Comparison of ENCODE assay signal across 15 cellular contexts in the genomic region with DNA sequence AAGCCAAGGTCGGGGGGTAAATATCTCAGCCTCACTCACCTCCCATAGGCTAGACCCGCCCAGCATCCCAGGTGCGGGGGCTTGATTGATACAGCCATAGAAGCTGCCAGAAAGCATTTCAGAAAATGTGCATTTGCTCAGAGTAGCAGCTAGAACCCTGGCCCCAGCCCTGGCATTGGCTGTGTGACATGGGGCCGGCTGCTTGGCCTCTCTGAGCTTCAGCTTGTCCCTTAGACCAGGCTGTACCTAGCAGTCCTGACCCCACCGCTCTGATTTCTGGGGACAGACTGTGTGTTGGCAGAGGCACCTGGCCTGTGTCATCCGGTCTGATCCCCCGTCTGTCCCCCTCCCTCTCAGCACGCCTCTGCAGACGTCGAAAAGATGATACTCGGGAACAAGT. TPM values are rescaled to one million over a fixed set of nuclear protein-coding genes. Genes with fewer than 3 reads are reported as not detected.
A peak's percentile ranks its signal among the peaks of the same experiment; 100 is the strongest.
DNase-seq lines count a peak whose midpoint lies in the region; ATAC-seq, FAIRE-seq and TF ChIP-seq lines count a peak whose summit lies in the region.
"Had no signal": no experiment of that assay in that cellular context is flagged by ENCODE, and none has a peak within 500 bp of the region (broad histone marks: within the 10 kb centered on the region; RNA-seq: fewer than 3 reads in every experiment).

No MANE protein-coding gene starts in this region.

- H3K27ac Mint-ChIP-seq in CD14-positive monocyte = peak overlapping the region in 5 of 7 donors; percentile 21 to 87 (median 50)

- H3K4me2 ChIP-seq in GM12878 (ENCODE audit: control insufficient read depth, insufficient read depth) = no peak overlapping the region
- H3K4me2 ChIP-seq: KMS-11 had no signal

- H3K4me1 Mint-ChIP-seq in CD14-positive monocyte = no peaks in the 10 kb centered on the region

- intact Hi-C loops in CD14-positive monocyte (cut with micrococcal nuclease) (loop anchor here in 1 of 2 donors (5.0 kb wide), 1 partner anchor 45 kb away; the partner anchor contains the start of gene CIB3), GM12878 (cut with micrococcal nuclease; ENCODE audit: unreplicated experiment) (no loop called here)

- SMC1A ChIA-PET in GM12878 (lab: Charles Lee; ENCODE audit: uncharacterized antibody, unreplicated experiment) = no interaction called here

- H3K27ac ChIP-seq in GM12878 (ENCODE audit: control insufficient read depth, insufficient read depth) = no peak overlapping the region
- H3K27ac ChIP-seq: HL-60, KMS-11 had no signal

- no peak overlapping the region for H3K9ac ChIP-seq in GM12878 (ENCODE audit: control insufficient read depth, insufficient read depth, low read length)
- H3K9ac ChIP-seq: KMS-11 had no signal

- peaks cover 46 to 78% of the 10 kb centered on the region in 2 experiments for H3K36me3 ChIP-seq in GM12878 (ENCODE audit: control insufficient read depth in 2 of 2, insufficient read depth in 2 of 2, low read length in 1 of 2)

- TF ChIP-seq CTCF in CD14-positive monocyte (IDR thresholded peaks at IDR 0.05) (no peak), GM12878 (IDR thresholded peaks at IDR 0.05 in 2 of 3, conservative IDR thresholded peaks at IDR 0.05 in 1 of 3; ENCODE audit: control insufficient read depth in 2 of 3, extremely low read depth in 1 of 3, insufficient read depth in 1 of 3, low read depth in 3 of 3, low read length in 3 of 3) (no peak)

- H3K9me3 ChIP-seq in GM12878 (replicated peaks; ENCODE audit: control insufficient read depth, insufficient read depth, low read length) = no peaks in the 10 kb centered on the region; the same call in 2 of the 3 replicates

- RAD21 ChIA-PET in GM12878 (lab: Charles Lee; ENCODE audit: unreplicated experiment) = no interaction called here

- H3K27me3 ChIP-seq in GM12878 (replicated peaks in 1 of 2; ENCODE audit: control insufficient read depth in 2 of 2, insufficient read depth in 2 of 2, low read length in 1 of 2) = no peaks in the 10 kb centered on the region

- no peak for TF ChIP-seq EP300 in GM12878 (IDR thresholded peaks at IDR 0.05; ENCODE audit: borderline replicate concordance in 1 of 2, control insufficient read depth in 1 of 2, low read depth in 2 of 2, low read length in 2 of 2)

- CTCF ChIA-PET in GM12878 (lab: Yijun Ruan, JAX) = no interaction called here

- POLR2A ChIA-PET in GM12878 (lab: Charles Lee) = interaction anchor here (1.8 kb wide), 1 partner anchor 17 kb away, joined by 5 read pairs; the partner anchor contains the start of gene HSH2D

- H3K27me3 Mint-ChIP-seq in CD14-positive monocyte (ENCODE audit: low read depth in 3 of 3) = peaks cover 0 to 2% (median 0%) of the 10 kb centered on the region in 3 donors

- DNase-seq in CD14-positive monocyte (ENCODE audit: low spot score) (no peak), GM12878 (ENCODE audit: low read depth, low spot score) (no peak)
- no peak for DNase-seq in stimulated activated CD4-positive, alpha-beta T cell treated with anti-CD3 and anti-CD28 coated beads, Interleukin-4, amount 100 ng/mL, for 4 hours
- DNase-seq: NCI-H1092, NCI-H1694, NCI-H2107, NCI-H226, NCI-H526 treated with DMSO at 0.1 percent for 48 hours had no signal

- peaks cover 87 to 99% of the 10 kb centered on the region in 2 donors for H3K36me3 Mint-ChIP-seq in CD14-positive monocyte

- 93% methylated on average over 11 of the region's 11 CpGs for WGBS in GM12878 (ENCODE audit: insufficient coverage, insufficient replicate concordance, low lambda C conversion rate, missing lambda C conversion rate)

- TF ChIP-seq POLR2A in GM12878 (IDR thresholded peaks at IDR 0.05; ENCODE audit: low read depth, low read length) = no peak

- H3K4me1 ChIP-seq in GM12878 (ENCODE audit: control insufficient read depth, insufficient read depth, low read length) = no peaks in the 10 kb centered on the region

- in situ Hi-C loops in GM12878 (cut with MboI) = no loop called here

- H3K4me3 Mint-ChIP-seq in CD14-positive monocyte = no peak overlapping the region

- peaks cover 10% of the 10 kb centered on the region for H3K79me2 ChIP-seq in GM12878 (ENCODE audit: control insufficient read depth, insufficient read depth, low read length)

- no peak for ATAC-seq in GM12878
- ATAC-seq in GM18858 (IDR thresholded peaks at IDR 0.05; ENCODE audit: unreplicated experiment) = no peak

- BruUV-seq in GM12878 (replicated peaks; lab: Mats Ljungman, UMichigan) = no TSS peak

- peaks cover 0 to 9% (median 0%) of the 10 kb centered on the region in 7 donors for H3K9me3 Mint-ChIP-seq in CD14-positive monocyte

- FAIRE-seq in GM12878 (lab: Jason Lieb, UNC) = no peak
- FAIRE-seq: H54 had no signal

- H3K4me3 ChIP-seq in GM12878 = no peak overlapping the region

- no peaks in the 10 kb centered on the region for H4K20me1 ChIP-seq in GM12878 (ENCODE audit: control insufficient read depth, insufficient read depth)

- TF ChIP-seq RAD21 in GM12878 (IDR thresholded peaks at IDR 0.05; ENCODE audit: insufficient read depth, low read depth, low read length) = no peak

- no peak overlapping the region for H2AFZ ChIP-seq in GM12878 (ENCODE audit: control insufficient read depth, low read depth, low read length)

RNA-seq across cellular contexts. Expression of gene RAB8A, which starts 15.4 kb away (rescaled TPM):
- polyA plus RNA-seq in CD14-positive monocyte (100 to 1,000 TPM; 109 to 124 TPM), GM12878 (2011; rRNA removed) (177 and 189 TPM in 2 replicates), GM12878 (2014; fragmentation: Illumina TruSeq; extraction: Trizol) (138 and 168 TPM in 2 replicates), GM12878 (2014; fragmentation: Nextera tagmentation; extraction: Ambion mirVana) (10 to 100 TPM; 23.9 to 39.1 TPM), GM12878 (2014; rRNA removed) (204 and 226 TPM in 2 replicates), GM12878 (2016; fragmentation: Nextera tagmentation; extraction: Ambion mirVana) (100 to 1,000 TPM; 308 to 314 TPM)
- 85.8 and 91.6 TPM in 2 replicates for total RNA-seq in GM12878 (2013; cell fraction: nucleolus; rRNA removed)
- total RNA-seq in GM12878 (2014; rRNA removed) (94.2 and 104 TPM in 2 replicates), GM12878 (2014; rRNA removed; fragmentation: Illumina TruSeq; extraction: Trizol) (233 and 239 TPM in 2 replicates), GM12878 (2021) (162 and 181 TPM in 2 replicates)
- 29.0 TPM for polyA plus RNA-seq in GM12878 (2011; ENCODE audit: low read depth)
- 137 and 184 TPM in 2 replicates for polyA plus RNA-seq in GM12878 (2011; cell fraction: cytosol; rRNA removed)
- polyA plus RNA-seq in GM12878 (2011; cell fraction: nucleus; rRNA removed) = 94.2 and 96.1 TPM in 2 replicates
- polyA plus RNA-seq in GM12878 (2012) = 75.4 and 124 TPM in 2 replicates
- 303 and 377 TPM in 2 replicates for polyA minus RNA-seq in GM12878 (2011; rRNA and poly(A)+ RNA removed)
- polyA minus RNA-seq in GM12878 (2011; cell fraction: cytosol; rRNA and poly(A)+ RNA removed) = 89.7 and 135 TPM in 2 replicates
- polyA minus RNA-seq in GM12878 (2011; cell fraction: nucleus; rRNA and poly(A)+ RNA removed) = 71.4 and 108 TPM in 2 replicates

RNA-seq across cellular contexts. Expression of gene HSH2D, which starts 16.4 kb away (rescaled TPM):
- polyA plus RNA-seq in CD14-positive monocyte (10 to 100 TPM; 13.8 to 16.7 TPM), GM12878 (2011; rRNA removed) (63.2 and 88.2 TPM in 2 replicates), GM12878 (2014; fragmentation: Illumina TruSeq; extraction: Trizol) (64.8 and 105 TPM in 2 replicates), GM12878 (2014; fragmentation: Nextera tagmentation; extraction: Ambion mirVana) (10 to 100 TPM; 22.0 to 27.2 TPM), GM12878 (2014; rRNA removed) (141 and 145 TPM in 2 replicates), GM12878 (2016; fragmentation: Nextera tagmentation; extraction: Ambion mirVana) (10 to 100 TPM; 82.0 to 90.3 TPM)
- total RNA-seq in GM12878 (2013; cell fraction: nucleolus; rRNA removed) = 70.0 and 81.1 TPM in 2 replicates
- total RNA-seq in GM12878 (2014; rRNA removed) (118 and 121 TPM in 2 replicates), GM12878 (2014; rRNA removed; fragmentation: Illumina TruSeq; extraction: Trizol) (88.4 and 92.6 TPM in 2 replicates), GM12878 (2021) (81.7 and 87.8 TPM in 2 replicates)
- polyA plus RNA-seq in GM12878 (2011; ENCODE audit: low read depth) = 60.0 TPM
- 126 and 139 TPM in 2 replicates for polyA plus RNA-seq in GM12878 (2011; cell fraction: cytosol; rRNA removed)
- 119 and 132 TPM in 2 replicates for polyA plus RNA-seq in GM12878 (2011; cell fraction: nucleus; rRNA removed)
- 84.2 and 96.9 TPM in 2 replicates for polyA plus RNA-seq in GM12878 (2012)
- 31.7 and 67.1 TPM in 2 replicates for polyA minus RNA-seq in GM12878 (2011; rRNA and poly(A)+ RNA removed)
- 19.8 and 25.6 TPM in 2 replicates for polyA minus RNA-seq in GM12878 (2011; cell fraction: cytosol; rRNA and poly(A)+ RNA removed)
- polyA minus RNA-seq in GM12878 (2011; cell fraction: nucleus; rRNA and poly(A)+ RNA removed) = 19.5 and 39.2 TPM in 2 replicates
- total RNA-seq: RPMI7951 had no signal
- polyA plus RNA-seq: BJ had no signal

RNA-seq across cellular contexts. Expression of gene CIB3, which starts 46.2 kb away (rescaled TPM):
- not detected for polyA plus RNA-seq in CD14-positive monocyte
- not detected in 2 replicates for total RNA-seq in GM12878 (2013; cell fraction: nucleolus; rRNA removed)
- not detected in 2 replicates for total RNA-seq in GM12878 (2014; rRNA removed)
- not detected in 2 replicates for total RNA-seq in GM12878 (2014; rRNA removed; fragmentation: Illumina TruSeq; extraction: Trizol)
- total RNA-seq in GM12878 (2021) = not detected in 2 replicates
- not detected for polyA plus RNA-seq in GM12878 (2011; ENCODE audit: low read depth)
- polyA plus RNA-seq in GM12878 (2011; rRNA removed) = not detected in 2 replicates
- polyA plus RNA-seq in GM12878 (2011; cell fraction: cytosol; rRNA removed) = 0.18 TPM in 1 of 2 replicates, not detected in the other
- polyA plus RNA-seq in GM12878 (2011; cell fraction: nucleus; rRNA removed) = 0.19 TPM in 1 of 2 replicates, not detected in the other
- polyA plus RNA-seq in GM12878 (2012) = not detected in 2 replicates
- polyA plus RNA-seq in GM12878 (2014; fragmentation: Illumina TruSeq; extraction: Trizol) = not detected in 2 replicates
- under 1 TPM in 1 of 2 experiments, not detected in 1; 0.35 TPM for polyA plus RNA-seq in GM12878 (2014; fragmentation: Nextera tagmentation; extraction: Ambion mirVana)
- not detected in 2 replicates for polyA plus RNA-seq in GM12878 (2014; rRNA removed)
- not detected for polyA plus RNA-seq in GM12878 (2016; fragmentation: Nextera tagmentation; extraction: Ambion mirVana)
- polyA minus RNA-seq in GM12878 (2011; rRNA and poly(A)+ RNA removed) = not detected in 2 replicates
- polyA minus RNA-seq in GM12878 (2011; cell fraction: cytosol; rRNA and poly(A)+ RNA removed) = not detected in 2 replicates
- not detected in 2 replicates for polyA minus RNA-seq in GM12878 (2011; cell fraction: nucleus; rRNA and poly(A)+ RNA removed)
- total RNA-seq: MCF 10A, RPMI7951 had no signal
- polyA plus RNA-seq: BJ had no signal

RNA-seq across cellular contexts. Expression of gene TPM4, which starts 50.8 kb away (rescaled TPM):
- polyA plus RNA-seq in CD14-positive monocyte (100 to 1,000 TPM; 146 to 170 TPM), GM12878 (2011; rRNA removed) (387 and 534 TPM in 2 replicates), GM12878 (2014; fragmentation: Illumina TruSeq; extraction: Trizol) (620 and 767 TPM in 2 replicates), GM12878 (2014; fragmentation: Nextera tagmentation; extraction: Ambion mirVana) (100 to 1,000 TPM; 183 to 194 TPM), GM12878 (2014; rRNA removed) (387 and 401 TPM in 2 replicates), GM12878 (2016; fragmentation: Nextera tagmentation; extraction: Ambion mirVana) (100 to 1,000 TPM; 469 to 473 TPM)
- total RNA-seq in GM12878 (2013; cell fraction: nucleolus; rRNA removed) = 161 and 178 TPM in 2 replicates
- total RNA-seq in GM12878 (2014; rRNA removed) (413 and 473 TPM in 2 replicates), GM12878 (2014; rRNA removed; fragmentation: Illumina TruSeq; extraction: Trizol) (513 and 542 TPM in 2 replicates), GM12878 (2021) (338 and 361 TPM in 2 replicates)
- 212 TPM for polyA plus RNA-seq in GM12878 (2011; ENCODE audit: low read depth)
- 210 and 246 TPM in 2 replicates for polyA plus RNA-seq in GM12878 (2011; cell fraction: cytosol; rRNA removed)
- 84.6 and 156 TPM in 2 replicates for polyA plus RNA-seq in GM12878 (2011; cell fraction: nucleus; rRNA removed)
- polyA plus RNA-seq in GM12878 (2012) = 261 and 281 TPM in 2 replicates
- polyA minus RNA-seq in GM12878 (2011; rRNA and poly(A)+ RNA removed) = 142 and 153 TPM in 2 replicates
- 99.6 and 122 TPM in 2 replicates for polyA minus RNA-seq in GM12878 (2011; cell fraction: cytosol; rRNA and poly(A)+ RNA removed)
- 45.9 and 97.4 TPM in 2 replicates for polyA minus RNA-seq in GM12878 (2011; cell fraction: nucleus; rRNA and poly(A)+ RNA removed)

RNA-seq across cellular contexts. Expression of gene FAM32A, which starts 58.1 kb away (rescaled TPM):
- 100 to 1,000 TPM; 219 to 245 TPM for polyA plus RNA-seq in CD14-positive monocyte
- 18.0 and 19.0 TPM in 2 replicates for total RNA-seq in GM12878 (2013; cell fraction: nucleolus; rRNA removed)
- total RNA-seq in GM12878 (2014; rRNA removed) = 66.3 and 66.8 TPM in 2 replicates
- 63.7 and 71.4 TPM in 2 replicates for total RNA-seq in GM12878 (2014; rRNA removed; fragmentation: Illumina TruSeq; extraction: Trizol)
- 43.2 and 46.1 TPM in 2 replicates for total RNA-seq in GM12878 (2021)
- polyA plus RNA-seq in GM12878 (2011; ENCODE audit: low read depth) = 40.7 TPM
- polyA plus RNA-seq in GM12878 (2011; rRNA removed) = 104 TPM in 2 replicates
- polyA plus RNA-seq in GM12878 (2011; cell fraction: cytosol; rRNA removed) = 95.9 and 106 TPM in 2 replicates
- polyA plus RNA-seq in GM12878 (2011; cell fraction: nucleus; rRNA removed) = 66.1 and 66.2 TPM in 2 replicates
- 42.9 and 44.6 TPM in 2 replicates for polyA plus RNA-seq in GM12878 (2012)
- 52.0 and 72.3 TPM in 2 replicates for polyA plus RNA-seq in GM12878 (2014; fragmentation: Illumina TruSeq; extraction: Trizol)
- polyA plus RNA-seq in GM12878 (2014; fragmentation: Nextera tagmentation; extraction: Ambion mirVana) = 10 to 100 TPM; 33.3 to 43.0 TPM
- 74.4 and 75.3 TPM in 2 replicates for polyA plus RNA-seq in GM12878 (2014; rRNA removed)
- 100 to 1,000 TPM in 1 of 2 experiments, 10 to 100 TPM in 1; 97.2 to 116 TPM for polyA plus RNA-seq in GM12878 (2016; fragmentation: Nextera tagmentation; extraction: Ambion mirVana)
- 38.4 and 40.3 TPM in 2 replicates for polyA minus RNA-seq in GM12878 (2011; rRNA and poly(A)+ RNA removed)
- polyA minus RNA-seq in GM12878 (2011; cell fraction: cytosol; rRNA and poly(A)+ RNA removed) = 15.2 and 15.9 TPM in 2 replicates
- polyA minus RNA-seq in GM12878 (2011; cell fraction: nucleus; rRNA and poly(A)+ RNA removed) = 7.7 and 12.0 TPM in 2 replicates
